Comparison of ENCODE assay signal across 16 cellular contexts in genomic region chr3:72947715-72948507, GRCh38. TPM values are rescaled to one million over a fixed set of nuclear protein-coding genes. Genes with fewer than 3 reads are reported as not detected.
DNase-seq lines count a peak whose midpoint lies in the region; ATAC-seq, FAIRE-seq and TF ChIP-seq lines count a peak whose summit lies in the region.
"Had no signal": no experiment of that assay in that cellular context is flagged by ENCODE, and none has a peak within 500 bp of the region (broad histone marks: within the 10 kb centered on the region; RNA-seq: fewer than 3 reads in every experiment).

No MANE protein-coding gene starts in this region.

- no peaks in the 10 kb centered on the region for H3K27me3 Mint-ChIP-seq in nephron progenitor cell (ENCODE audit: low read depth, poor library complexity)

- peak overlapping the region; percentile 69 for H3K27ac Mint-ChIP-seq in nephron progenitor cell
- H3K27ac Mint-ChIP-seq: B cell; CD8-positive, alpha-beta T cell had no signal

- no peaks in the 10 kb centered on the region for H3K36me3 ChIP-seq in transverse colon
- no peaks in the 10 kb centered on the region for H3K36me3 ChIP-seq in Peyer's patch
- H3K36me3 ChIP-seq: BLaER1 treated with 17β-estradiol and CSF1 and Interleukin-3, amounts not matched to agents 10 nM and 100 nM; HAP-1 had no signal

- TF ChIP-seq CTCF in fibroblast of the aortic adventitia (IDR thresholded peaks at IDR 0.05; ENCODE audit: insufficient read depth, low read length) (no peak), nephron progenitor cell (IDR thresholded peaks at IDR 0.05) (no peak), transverse colon (IDR thresholded peaks at IDR 0.05) (no peak), Peyer's patch (IDR thresholded peaks at IDR 0.05) (no peak)

- WGBS in transverse colon (ENCODE audit: low coverage in 1 of 2), 2 donors, result 73 to 75% methylated on average over 6 to 8 of the region's 8 CpGs

- H3K9me3 ChIP-seq in transverse colon, result no peaks in the 10 kb centered on the region
- no peaks in the 10 kb centered on the region for H3K9me3 ChIP-seq in Peyer's patch
- H3K9me3 ChIP-seq: HAP-1 had no signal

- TF ChIP-seq POLR2A in transverse colon (IDR thresholded peaks at IDR 0.05) (no peak), Peyer's patch (IDR thresholded peaks at IDR 0.05) (no peak)

- intact Hi-C loops in left colon (cut with DNase I, micrococcal nuclease), result no loop called here
- intact Hi-C loops in transverse colon (cut with DNase I; ENCODE audit: low total_unique reads), result no loop called here

- no peak for TF ChIP-seq EP300 in transverse colon (IDR thresholded peaks at IDR 0.05; ENCODE audit: low read depth)

- no peak for FAIRE-seq in RCC 7860 (lab: Jason Lieb, UNC)

- H3K4me3 ChIP-seq in fibroblast of the aortic adventitia (ENCODE audit: low read depth, low read length) (no peak overlapping the region), transverse colon (no peak overlapping the region), Peyer's patch (no peak overlapping the region)
- H3K4me3 ChIP-seq: BLaER1 treated with 17β-estradiol and CSF1 and Interleukin-3, amounts not matched to agents 10 nM and 100 nM; GM23248; HAP-1 had no signal

- DNase-seq in fibroblast of the aortic adventitia (ENCODE audit: low read depth) (peak; percentile 47), left colon (no peak), nephron progenitor cell (no peak), transverse colon (no peak), RCC 7860 (ENCODE audit: low spot score) (no peak), Peyer's patch (no peak), midbrain (lab: John Stamatoyannopoulos, UW) (no peak)
- DNase-seq: 8988T; Calu3; CD8-positive, alpha-beta T cell; DMS79 treated with DMSO at 0.1 percent for 48 hours; GF-D8; GM23248 had no signal

- peaks cover 8% of the 10 kb centered on the region for H3K36me3 Mint-ChIP-seq in nephron progenitor cell (ENCODE audit: low read depth)
- H3K36me3 Mint-ChIP-seq: CD8-positive, alpha-beta T cell had no signal

- H3K4me1 ChIP-seq in transverse colon, result peaks cover 0 to 23% (median 2%) of the 10 kb centered on the region in 4 donors
- no peaks in the 10 kb centered on the region for H3K4me1 ChIP-seq in Peyer's patch
- H3K4me1 ChIP-seq: HAP-1 had no signal

- peaks cover 16% of the 10 kb centered on the region for H3K4me1 Mint-ChIP-seq in nephron progenitor cell

- peak overlapping the region in 3 of 4 donors; percentile 47 to 48 (median 48) for H3K27ac ChIP-seq in transverse colon
- H3K27ac ChIP-seq in Peyer's patch, result no peak overlapping the region
- H3K27ac ChIP-seq: BLaER1 treated with 17β-estradiol and CSF1 and Interleukin-3, amounts not matched to agents 10 nM and 100 nM; GM23248 had no signal

- in situ Hi-C loops in transverse colon (cut with MboI; ENCODE audit: low pct_ligation_motif_present in 1 of 4, low pct_unique_long_range_greater_than_20kb in 1 of 4, low sequenced_read_pairs in 3 of 4), result loop anchor here in 2 of 4 donors (10.0 to 25.0 kb wide), 2 partner anchors 114 to 117 kb away; partner anchors contain the start of gene EBLN2 (in 2 of the 2)

- H3K9me3 Mint-ChIP-seq in nephron progenitor cell, result no peaks in the 10 kb centered on the region
- H3K9me3 Mint-ChIP-seq: CD8-positive, alpha-beta T cell had no signal

- peak; percentile 95 for ATAC-seq in left colon
- ATAC-seq: CD8-positive, alpha-beta T cell had no signal

- H3K27me3 ChIP-seq in transverse colon, result no peaks in the 10 kb centered on the region
- no peaks in the 10 kb centered on the region for H3K27me3 ChIP-seq in Peyer's patch
- H3K27me3 ChIP-seq: BLaER1 treated with 17β-estradiol and CSF1 and Interleukin-3, amounts not matched to agents 10 nM and 100 nM had no signal

- no peak overlapping the region for H3K4me3 Mint-ChIP-seq in nephron progenitor cell
- H3K4me3 Mint-ChIP-seq: B cell; CD8-positive, alpha-beta T cell had no signal

RNA-seq across cellular contexts. Expression of gene PPP4R2, which starts 48.7 kb away (rescaled TPM):
- 54.7 and 76.9 TPM in 2 replicates for total RNA-seq in fibroblast of the aortic adventitia (ENCODE audit: low replicate concordance)
- total RNA-seq in left colon, result 10 to 100 TPM; 76.9 to 90.2 TPM
- 10 to 100 TPM; 14.5 to 55.6 (median 36.9) TPM for total RNA-seq in transverse colon
- 10 to 100 TPM; 39.9 to 49.6 (median 44.2) TPM for total RNA-seq in Peyer's patch

Comparison
In these comparisons a context has a peak if more than half of its experiments do, and no peak if none do; other contexts are left out.
1. H3K27ac ChIP-seq: peak in transverse colon (3 of 4); none in Peyer's patch (0 of 4).